24 cellular contexts compared by ENCODE assay signal in the genomic region with DNA sequence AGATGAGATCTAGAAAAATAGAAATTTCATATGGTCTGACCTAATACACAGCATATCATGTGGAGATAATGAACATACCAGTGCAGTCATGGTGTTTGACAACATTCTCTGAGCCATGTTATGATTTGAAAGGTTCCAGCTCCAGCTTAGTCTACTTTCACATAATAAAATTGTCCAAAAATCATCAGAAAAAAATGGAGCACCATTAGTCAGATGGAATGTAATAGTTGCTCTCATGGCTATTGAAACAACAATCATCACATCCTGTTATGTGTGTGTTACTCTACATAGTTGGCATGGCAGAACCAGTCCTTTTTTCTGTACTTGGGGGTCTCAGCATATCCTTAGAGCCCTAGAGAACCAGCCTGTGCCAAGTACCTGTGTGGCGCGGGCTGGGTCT.
DNase-seq lines count a peak whose midpoint lies in the region; ATAC-seq, FAIRE-seq and TF ChIP-seq lines count a peak whose summit lies in the region.
"Had no signal": no experiment of that assay in that cellular context is flagged by ENCODE, and none has a peak within 500 bp of the region (broad histone marks: within the 10 kb centered on the region; RNA-seq: fewer than 3 reads in every experiment).

No MANE protein-coding gene starts in this region.

- peak; percentile 38 for DNase-seq in AG20443 (ENCODE audit: low spot score)
- DNase-seq in GM04503 (ENCODE audit: low read depth), result peak; percentile 74
- DNase-seq in astrocyte (ENCODE audit: low read depth), result no peak
- DNase-seq in fibroblast of villous mesenchyme (ENCODE audit: low read depth), result peak; percentile 21
- DNase-seq in hippocampal formation (lab: John Stamatoyannopoulos, UW), result no peak
- no peak for DNase-seq in HPDE6-E6E7 (ENCODE audit: extremely low spot score)
- DNase-seq: CD8-positive, alpha-beta memory T cell; DMS 273 treated with DMSO at 0.1 percent for 48 hours; DMS79; KBM-7; MV-4-11; NCI-H1105 treated with DMSO at 0.1 percent for 48 hours; NCI-H146; NCI-H1930; NCI-H446; NCI-H526; Peyer's patch; SHP77 treated with DMSO at 0.1 percent for 48 hours had no signal

- H3K4me3 ChIP-seq in astrocyte (ENCODE audit: insufficient read depth, low read depth, low read length), result no peak overlapping the region
- H3K4me3 ChIP-seq in fibroblast of villous mesenchyme (ENCODE audit: low read depth, low read length), result no peak overlapping the region
- H3K4me3 ChIP-seq: GM12878, Peyer's patch, SK-N-MC had no signal

- H3K27me3 ChIP-seq in astrocyte (ENCODE audit: insufficient read depth, low read length), result no peaks in the 10 kb centered on the region
- H3K27me3 ChIP-seq: Peyer's patch had no signal

- no peak for TF ChIP-seq CTCF in astrocyte (IDR thresholded peaks at IDR 0.05; ENCODE audit: insufficient read depth, low read depth, low read length)
- TF ChIP-seq CTCF in fibroblast of villous mesenchyme (IDR thresholded peaks at IDR 0.05; ENCODE audit: insufficient read depth, low read depth, low read length), result no peak

- peak overlapping the region; percentile 46 for H3K4me2 ChIP-seq in astrocyte (ENCODE audit: low read length)

- peak overlapping the region; percentile 6 for H3K9ac ChIP-seq in astrocyte (ENCODE audit: low read length)

- no peaks in the 10 kb centered on the region for H3K36me3 Mint-ChIP-seq in astrocyte (ENCODE audit: low read depth, unreplicated experiment)
- H3K36me3 Mint-ChIP-seq: CD8-positive, alpha-beta memory T cell had no signal

- no peak overlapping the region for H3K27ac Mint-ChIP-seq in astrocyte (ENCODE audit: unreplicated experiment)
- H3K27ac Mint-ChIP-seq: CD8-positive, alpha-beta memory T cell had no signal

- no peaks in the 10 kb centered on the region for H3K9me3 ChIP-seq in astrocyte (ENCODE audit: insufficient read depth, low read depth, low read length)
- H3K9me3 ChIP-seq: Peyer's patch had no signal

- H3K4me1 ChIP-seq in astrocyte (ENCODE audit: insufficient read depth, low read length), result peaks cover 33% of the 10 kb centered on the region
- H3K4me1 ChIP-seq: Peyer's patch had no signal

- no peak overlapping the region for H2AFZ ChIP-seq in astrocyte (ENCODE audit: low read depth, low read length)

- H4K20me1 ChIP-seq in astrocyte (ENCODE audit: insufficient read depth, low read length), result no peaks in the 10 kb centered on the region

- H3K36me3 ChIP-seq in astrocyte (ENCODE audit: insufficient read depth, low read length), result no peaks in the 10 kb centered on the region
- H3K36me3 ChIP-seq: Peyer's patch had no signal

- H3K4me1 Mint-ChIP-seq in astrocyte (ENCODE audit: low read depth, unreplicated experiment), result peaks cover 36% of the 10 kb centered on the region
- H3K4me1 Mint-ChIP-seq: CD8-positive, alpha-beta memory T cell had no signal

- H3K27ac ChIP-seq in astrocyte (ENCODE audit: low read depth, low read length), result peak overlapping the region; percentile 67
- H3K27ac ChIP-seq: C4-2B, Peyer's patch, SK-N-MC had no signal

- peak; percentile 97 for FAIRE-seq in astrocyte (lab: Jason Lieb, UNC)
- FAIRE-seq: GM12878, HTR-8/SVneo had no signal

- ATAC-seq in HG03469 (IDR thresholded peaks at IDR 0.05; ENCODE audit: unreplicated experiment) (no peak), GM21529 (IDR thresholded peaks at IDR 0.05; ENCODE audit: unreplicated experiment) (no peak)
- ATAC-seq: GM12878 had no signal

- no peaks in the 10 kb centered on the region for H3K79me2 ChIP-seq in astrocyte (ENCODE audit: insufficient read depth, low read length)

- H3K9me3 Mint-ChIP-seq in astrocyte (ENCODE audit: unreplicated experiment), result no peaks in the 10 kb centered on the region

- no peaks in the 10 kb centered on the region for H3K27me3 Mint-ChIP-seq in astrocyte (ENCODE audit: low read depth, unreplicated experiment)
- H3K27me3 Mint-ChIP-seq: CD8-positive, alpha-beta memory T cell had no signal

- no peak overlapping the region for H3K4me3 Mint-ChIP-seq in astrocyte (ENCODE audit: unreplicated experiment)
- H3K4me3 Mint-ChIP-seq: CD8-positive, alpha-beta memory T cell had no signal

Comparison
In these comparisons a context has a peak if more than half of its experiments do, and no peak if none do; other contexts are left out.
1. DNase-seq: peak in AG20443 (single experiment), GM04503 (single experiment) and fibroblast of villous mesenchyme (single experiment); none in astrocyte (single experiment), hippocampal formation (0 of 2) and HPDE6-E6E7 (single experiment).